ENCODE assay signal across 1 cellular context in genomic region chr5:113245427-113246052, GRCh38.
TF ChIP-seq lines count a peak whose summit lies in the region.

No MANE protein-coding gene starts in this region.

TF ChIP-seq in H1, 55 proteins besides CTCF, POLR2A, EP300 and RAD21:
- peak; percentile 54 for TF ChIP-seq NANOG (IDR thresholded peaks at IDR 0.05; ENCODE audit: insufficient read depth, low read depth, low read length, poor library complexity, severe bottlenecking)
- no peak for TF ChIP-seq TBP (IDR thresholded peaks at IDR 0.05; ENCODE audit: low read depth, low read length)
